Comparison of ENCODE assay signal across 9 cellular contexts in the genomic region with DNA sequence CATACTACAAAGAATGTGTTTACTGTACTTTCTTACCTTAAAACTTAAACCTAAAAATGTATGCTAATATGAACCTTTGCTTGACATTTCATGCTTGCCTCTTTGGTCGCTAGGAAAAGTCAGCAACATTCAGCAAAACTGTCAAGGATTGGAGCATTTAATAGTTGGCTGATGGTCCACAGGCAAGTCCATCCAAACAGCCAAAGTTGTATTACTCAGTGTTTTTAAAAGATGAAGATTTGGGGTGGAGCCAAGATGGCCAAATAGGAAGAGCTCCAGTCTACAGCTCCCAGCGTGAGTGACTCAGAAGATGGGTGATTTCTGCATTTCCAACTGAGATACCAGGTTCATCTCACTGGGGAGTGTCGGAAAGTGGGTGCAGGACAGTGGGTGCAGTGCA. TPM values are rescaled to one million over a fixed set of nuclear protein-coding genes. Genes with fewer than 3 reads are reported as not detected.
DNase-seq lines count a peak whose midpoint lies in the region; ATAC-seq, FAIRE-seq and TF ChIP-seq lines count a peak whose summit lies in the region.
"Not testable (repeated sequence)": the region's sequence is repeated elsewhere in the genome, so short reads cannot be mapped to it uniquely, and the experiment has no call there.
"Had no signal": no experiment of that assay in that cellular context is flagged by ENCODE, and none has a peak within 500 bp of the region (broad histone marks: within the 10 kb centered on the region; RNA-seq: fewer than 3 reads in every experiment).

No MANE protein-coding gene starts in this region.

- H2AFZ ChIP-seq in astrocyte (ENCODE audit: low read depth, low read length), result not testable (repeated sequence)

- intact Hi-C loops in CD4-positive, alpha-beta memory T cell (cut with micrococcal nuclease), result not testable (repeated sequence)

- POLR2A ChIA-PET in CD4-positive, alpha-beta memory T cell (lab: Charles Lee; ENCODE audit: partially characterized antibody), result not testable (repeated sequence)

- H3K36me3 ChIP-seq in CD4-positive, alpha-beta memory T cell (ENCODE audit: insufficient read depth, low read length); SJSA1; astrocyte (ENCODE audit: insufficient read depth, low read length): not testable (repeated sequence)

- H3K27me3 ChIP-seq in CD4-positive, alpha-beta memory T cell (ENCODE audit: insufficient read depth, low read length); SJSA1 (replicated peaks); astrocyte (ENCODE audit: insufficient read depth, low read length): not testable (repeated sequence)

- peaks cover 12% of the 10 kb centered on the region for H3K4me1 ChIP-seq in CD4-positive, alpha-beta memory T cell (ENCODE audit: insufficient read depth, low read length)
- peaks cover 11% of the 10 kb centered on the region for H3K4me1 ChIP-seq in SJSA1 (replicated peaks)
- H3K4me1 ChIP-seq in astrocyte (ENCODE audit: insufficient read depth, low read length), result not testable (repeated sequence)

- H3K79me2 ChIP-seq in astrocyte (ENCODE audit: insufficient read depth, low read length), result not testable (repeated sequence)

- not testable (repeated sequence) for DNase-seq in CD4-positive, alpha-beta memory T cell; SJSA1 (ENCODE audit: low read depth in 1 of 2, low spot score in 2 of 2)
- DNase-seq in HT1080 (ENCODE audit: low read depth), result peak; percentile 50
- peak; percentile 67 for DNase-seq in astrocyte (ENCODE audit: low read depth)
- peak; percentile 59 for DNase-seq in dermis blood vessel endothelial cell
- DNase-seq in fibroblast of the aortic adventitia (ENCODE audit: low read depth), result peak; percentile 93

- H3K4me2 ChIP-seq in astrocyte (ENCODE audit: low read length), result not testable (repeated sequence)

- H4K20me1 ChIP-seq in astrocyte (ENCODE audit: insufficient read depth, low read length), result not testable (repeated sequence)

- H3K27me3 Mint-ChIP-seq in CD4-positive, alpha-beta memory T cell; astrocyte (ENCODE audit: low read depth, unreplicated experiment): not testable (repeated sequence)

- not testable (repeated sequence) for H3K27ac ChIP-seq in CD4-positive, alpha-beta memory T cell (ENCODE audit: low read depth, low read length)
- H3K27ac ChIP-seq in SJSA1 (peak overlapping the region; percentile 74), astrocyte (ENCODE audit: low read depth, low read length) (peak overlapping the region; percentile 59)

- not testable (repeated sequence) for H3K9ac ChIP-seq in astrocyte (ENCODE audit: low read length)

- ATAC-seq in GM18517 (IDR thresholded peaks at IDR 0.05; ENCODE audit: unreplicated experiment), result peak; percentile 10

- FAIRE-seq in astrocyte (lab: Jason Lieb, UNC), result not testable (repeated sequence)

- peak overlapping the region; percentile 15 to 87 (median 74) for H3K27ac Mint-ChIP-seq in CD4-positive, alpha-beta memory T cell
- H3K27ac Mint-ChIP-seq in astrocyte (ENCODE audit: unreplicated experiment), result not testable (repeated sequence)

- not testable (repeated sequence) for TF ChIP-seq CTCF in astrocyte (IDR thresholded peaks at IDR 0.05; ENCODE audit: insufficient read depth, low read depth, low read length); fibroblast of the aortic adventitia (IDR thresholded peaks at IDR 0.05; ENCODE audit: insufficient read depth, low read length)

- peaks cover 0 to 11% (median 2%) of the 10 kb centered on the region in 8 donors for H3K9me3 Mint-ChIP-seq in CD4-positive, alpha-beta memory T cell
- H3K9me3 Mint-ChIP-seq in astrocyte (ENCODE audit: unreplicated experiment), result not testable (repeated sequence)

- peak overlapping the region in 3 of 8 donors; percentile 17 to 31 (median 21) for H3K4me3 Mint-ChIP-seq in CD4-positive, alpha-beta memory T cell
- H3K4me3 Mint-ChIP-seq in astrocyte (ENCODE audit: unreplicated experiment), result not testable (repeated sequence)

- not testable (repeated sequence) for H3K4me3 ChIP-seq in CD4-positive, alpha-beta memory T cell (ENCODE audit: low read length in 2 of 2); SJSA1; astrocyte (ENCODE audit: insufficient read depth, low read depth, low read length); fibroblast of the aortic adventitia (ENCODE audit: low read depth, low read length)

- not testable (repeated sequence) for H3K9me3 ChIP-seq in CD4-positive, alpha-beta memory T cell (ENCODE audit: control insufficient read depth in 1 of 2, low read length in 2 of 2); SJSA1 (replicated peaks); astrocyte (ENCODE audit: insufficient read depth, low read depth, low read length)

- peaks cover 15 to 44% (median 21%) of the 10 kb centered on the region in 4 donors for H3K4me1 Mint-ChIP-seq in CD4-positive, alpha-beta memory T cell
- not testable (repeated sequence) for H3K4me1 Mint-ChIP-seq in astrocyte (ENCODE audit: low read depth, unreplicated experiment)

- CTCF ChIA-PET in CD4-positive, alpha-beta memory T cell (lab: Charles Lee; ENCODE audit: partially characterized antibody), result not testable (repeated sequence)

- H3K36me3 Mint-ChIP-seq in CD4-positive, alpha-beta memory T cell; astrocyte (ENCODE audit: low read depth, unreplicated experiment): not testable (repeated sequence)

RNA-seq across cellular contexts. Expression of a gene that starts 40.6 kb away (rescaled TPM):
- total RNA-seq in CD4-positive, alpha-beta memory T cell, result under 1 TPM; 0.52 to 1.00 TPM
- polyA plus RNA-seq in CD4-positive, alpha-beta memory T cell, result under 1 TPM in 1 of 2 donors, not detected in 1; 0.25 TPM
- 0.10 and 0.13 TPM in 2 replicates for total RNA-seq in HT1080 (2014; rRNA removed; shearing (Covaris generic))
- 1.0 and 1.5 TPM in 2 replicates for polyA plus RNA-seq in HT1080 (2015; cell fraction: cytosol; rRNA removed)
- polyA plus RNA-seq in HT1080 (2015; cell fraction: nucleus; rRNA removed), result 2.1 and 2.4 TPM in 2 replicates
- total RNA-seq in SJSA1 (2014; rRNA removed; shearing (Covaris generic)), result 1.3 and 3.9 TPM in 2 replicates
- total RNA-seq in astrocyte (6.4 and 6.7 TPM in 2 replicates), dermis blood vessel endothelial cell (4.1 and 8.4 TPM in 2 replicates), fibroblast of the aortic adventitia (ENCODE audit: low replicate concordance) (9.6 and 41.7 TPM in 2 replicates)
- total RNA-seq: HepG2; T-helper 2 cell treated with Interferon-gamma antibody and Interleukin-4, amounts not matched to agents 100 ng/mL and 5 ng/mL, for 36 hours had no signal
- polyA plus RNA-seq: HepG2 had no signal
